In the genomic region with DNA sequence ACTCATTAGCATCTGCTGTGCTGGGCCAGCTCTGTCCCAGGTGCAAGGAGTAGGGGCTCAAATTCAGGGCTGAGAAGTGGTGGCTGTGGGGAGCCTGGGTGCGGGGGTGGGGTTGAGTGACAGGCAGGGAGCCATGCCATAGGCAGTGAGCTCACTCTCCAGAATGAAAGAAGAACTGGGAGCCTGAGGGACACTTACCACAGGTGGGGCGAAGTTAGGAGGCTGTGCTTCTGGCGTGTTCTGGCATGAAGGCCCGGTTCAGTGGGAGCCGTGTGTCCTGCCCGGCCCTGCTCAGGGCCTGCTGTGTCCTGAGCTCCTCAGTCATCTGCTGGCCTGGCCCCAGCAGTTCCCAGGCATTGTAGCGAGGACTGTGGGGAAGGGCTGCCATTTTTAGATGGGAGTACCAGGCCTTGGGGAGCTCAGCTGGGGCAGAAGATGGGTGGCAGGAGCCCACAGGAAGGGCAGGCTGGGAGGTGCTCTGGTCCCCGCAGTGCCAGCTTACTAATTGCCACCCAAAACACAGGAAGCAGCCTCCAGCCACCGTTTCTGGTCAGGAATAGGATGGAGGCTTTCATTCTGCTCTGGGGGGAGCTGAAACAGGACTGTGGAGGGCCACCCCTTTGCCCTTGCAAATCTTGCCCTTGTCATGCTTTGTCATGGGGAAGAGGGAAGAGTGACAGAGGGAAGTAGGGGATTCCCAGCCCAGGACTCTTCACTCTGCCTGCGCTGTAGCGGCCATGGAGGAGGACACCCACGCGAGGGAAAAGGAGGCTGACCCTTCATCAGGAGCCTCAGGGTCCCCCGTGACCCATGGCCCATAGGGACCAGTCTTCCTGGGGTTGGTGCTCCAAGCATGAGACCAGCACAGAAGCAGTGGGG, we compare ENCODE assay signal across 1 cellular context.
TF ChIP-seq lines count a peak whose summit lies in the region.

No MANE protein-coding gene starts in this region.

TF ChIP-seq in GM12878, 131 proteins besides CTCF, POLR2A, EP300 and RAD21 (continued from another document):
- TF ChIP-seq PRDM15 (CRISPR knock-in tag; IDR thresholded peaks at IDR 0.05): no peak
- TF ChIP-seq ESRRA (IDR thresholded peaks at IDR 0.05; ENCODE audit: low read length): no peak
- no peak for TF ChIP-seq ZNF207 (IDR thresholded peaks at IDR 0.05; ENCODE audit: borderline replicate concordance)
